Comparison of ENCODE assay signal across 10 cellular contexts in genomic region chr9:28073278-28073677, GRCh38.
DNase-seq lines count a peak whose midpoint lies in the region; ATAC-seq, FAIRE-seq and TF ChIP-seq lines count a peak whose summit lies in the region.
"Had no signal": no experiment of that assay in that cellular context is flagged by ENCODE, and none has a peak within 500 bp of the region (broad histone marks: within the 10 kb centered on the region; RNA-seq: fewer than 3 reads in every experiment).

No MANE protein-coding gene starts in this region.

- no peaks in the 10 kb centered on the region for H3K27me3 ChIP-seq in ovary

- no peak overlapping the region for H3K9ac ChIP-seq in kidney (ENCODE audit: low read length in 2 of 2)
- H3K9ac ChIP-seq: parathyroid adenoma had no signal

- WGBS in ovary, 3 donors = 11 to 28% (median 15%) methylated on average over 1 of the region's 1 CpG

- FAIRE-seq in kidney (lab: Jason Lieb, UNC) = peak; percentile 58

- ATAC-seq in GM21529 (IDR thresholded peaks at IDR 0.05; ENCODE audit: unreplicated experiment) = no peak

- H3K27ac ChIP-seq in VCaP (no peak overlapping the region), kidney (ENCODE audit: low read depth in 2 of 2, low read length in 2 of 2) (no peak overlapping the region), ovary (no peak overlapping the region), coronary artery (no peak overlapping the region)
- H3K27ac ChIP-seq: parathyroid adenoma had no signal

- peak; percentile 35 for DNase-seq in DMS153 treated with DMSO at 0.1 percent for 48 hours (lab: John Stamatoyannopoulos, UW; ENCODE audit: unreplicated experiment)
- no peak for DNase-seq in DMS153 (lab: John Stamatoyannopoulos, UW)
- DNase-seq in LHCN-M2 (ENCODE audit: low read depth) = peak; percentile 64
- no peak for DNase-seq in kidney
- DNase-seq in ovary = no peak
- no peak for DNase-seq in coronary artery (ENCODE audit: low spot score)
- DNase-seq: activated B cell treated with CpG ODN at 0.5 μM for 24 hours had no signal

- H3K4me1 ChIP-seq in kidney (ENCODE audit: control insufficient read depth in 1 of 2, insufficient read depth in 1 of 2, low read depth in 1 of 2, low read length in 2 of 2) (no peaks in the 10 kb centered on the region), ovary (ENCODE audit: insufficient read depth) (no peaks in the 10 kb centered on the region)
- H3K4me1 ChIP-seq: parathyroid adenoma had no signal

- no peak for TF ChIP-seq EP300 in ovary (IDR thresholded peaks at IDR 0.05)

- no peaks in the 10 kb centered on the region for H3K9me3 ChIP-seq in kidney (ENCODE audit: control insufficient read depth in 1 of 2, low read length in 2 of 2)
- no peaks in the 10 kb centered on the region for H3K9me3 ChIP-seq in ovary

- H3K36me3 ChIP-seq in kidney (ENCODE audit: control insufficient read depth in 1 of 2, insufficient read depth in 2 of 2, low read length in 2 of 2) = no peaks in the 10 kb centered on the region
- H3K36me3 ChIP-seq in ovary = no peaks in the 10 kb centered on the region

- no peak overlapping the region for H3K4me3 ChIP-seq in kidney (ENCODE audit: low read length in 2 of 2)
- H3K4me3 ChIP-seq in ovary = no peak overlapping the region
- no peak overlapping the region for H3K4me3 ChIP-seq in coronary artery

- TF ChIP-seq POLR2A in ovary (IDR thresholded peaks at IDR 0.05) = no peak

- TF ChIP-seq CTCF in VCaP (conservative IDR thresholded peaks at IDR 0.05) (peak; percentile 84), kidney (IDR thresholded peaks at IDR 0.05; ENCODE audit: borderline replicate concordance, extremely low read depth, insufficient read depth) (peak; percentile 45), ovary (IDR thresholded peaks at IDR 0.05) (no peak), coronary artery (IDR thresholded peaks at IDR 0.05) (no peak)

- intact Hi-C loops in kidney (cut with DNase I) (loop anchor here (10.0 kb wide), 1 partner anchor 348 kb away; no protein-coding TSS in a partner anchor), ovary (cut with DNase I) (no loop called here)

Comparison
In these comparisons a context has a peak if more than half of its experiments do, and no peak if none do; other contexts are left out.
1. DNase-seq: peak in DMS153 treated with DMSO at 0.1 percent for 48 hours (single experiment) and LHCN-M2 (single experiment); none in DMS153 (single experiment), kidney (single experiment), ovary (0 of 5) and coronary artery (single experiment).
2. CTCF ChIP-seq: peak in VCaP (single experiment) and kidney (single experiment); none in ovary (0 of 3) and coronary artery (single experiment).